21 cellular contexts compared by ENCODE assay signal in genomic region chr7:44098092-44099068, GRCh38. TPM values are rescaled to one million over a fixed set of nuclear protein-coding genes. Genes with fewer than 3 reads are reported as not detected.
DNase-seq lines count a peak whose midpoint lies in the region; ATAC-seq, FAIRE-seq and TF ChIP-seq lines count a peak whose summit lies in the region.
"Had no signal": no experiment of that assay in that cellular context is flagged by ENCODE, and none has a peak within 500 bp of the region (broad histone marks: within the 10 kb centered on the region; RNA-seq: fewer than 3 reads in every experiment).

No MANE protein-coding gene starts in this region.

- TF ChIP-seq CTCF in ascending aorta (IDR thresholded peaks at IDR 0.05): no peak

- ATAC-seq in activated naive CD4-positive, alpha-beta T cell treated with anti-CD3 and anti-CD28 coated beads, Interleukin-2, amount 50 U/mL, for 72 hours: no peak
- no peak for ATAC-seq in HG02588 (IDR thresholded peaks at IDR 0.05; ENCODE audit: unreplicated experiment)

- intact Hi-C loops in ascending aorta (cut with DNase I): no loop called here

- H3K4me1 ChIP-seq in ascending aorta: peaks cover 26 to 51% of the 10 kb centered on the region in 2 donors
- H3K4me1 ChIP-seq: prostate gland had no signal

- no peaks in the 10 kb centered on the region for H3K36me3 ChIP-seq in ascending aorta
- H3K36me3 ChIP-seq: prostate gland had no signal

- peaks cover 11% of the 10 kb centered on the region for H3K4me1 Mint-ChIP-seq in activated naive CD4-positive, alpha-beta T cell treated with anti-CD3 and anti-CD28 coated beads, Interleukin-2, amount 10 ng/mL, durations not matched to agents 7 days and 5 days

- DNase-seq in activated naive CD4-positive, alpha-beta T cell treated with anti-CD3 and anti-CD28 coated beads, Interleukin-2, amount 10 ng/mL, durations not matched to agents 7 days and 5 days: no peak
- no peak for DNase-seq in activated naive CD4-positive, alpha-beta T cell treated with anti-CD3 and anti-CD28 coated beads, Interleukin-2, amount 50 U/mL, for 72 hours (ENCODE audit: low spot score in 2 of 2)
- DNase-seq in MV-4-11 (lab: John Stamatoyannopoulos, UW) (peak; percentile 15), ascending aorta (ENCODE audit: low spot score in 2 of 2) (no peak), urothelium cell line (ENCODE audit: low spot score) (no peak), NCI-H526 (lab: John Stamatoyannopoulos, UW) (no peak)
- DNase-seq in stimulated activated naive CD4-positive, alpha-beta T cell (lab: John Stamatoyannopoulos, UW): no peak
- DNase-seq: NCI-H1092, NCI-H1930, NCI-H82, SIG-M5, T-cell, testis had no signal

- peak overlapping the region; percentile 67 for H3K27ac Mint-ChIP-seq in activated naive CD4-positive, alpha-beta T cell treated with anti-CD3 and anti-CD28 coated beads, Interleukin-2, amount 10 ng/mL, durations not matched to agents 7 days and 5 days
- peak overlapping the region in 1 of 2 donors; percentile 46 for H3K27ac Mint-ChIP-seq in activated naive CD4-positive, alpha-beta T cell treated with anti-CD3 and anti-CD28 coated beads, Interleukin-2, amount 50 U/mL, for 72 hours
- H3K27ac Mint-ChIP-seq: dendritic cell treated with granulocyte-macrophage colony-stimulating factor and Interleukin-4, amounts not matched to agents 40 ng/mL and 50 ng/mL, for 4 days; T-cell had no signal

- no peak overlapping the region for H3K4me3 Mint-ChIP-seq in activated naive CD4-positive, alpha-beta T cell treated with anti-CD3 and anti-CD28 coated beads, Interleukin-2, amount 10 ng/mL, durations not matched to agents 7 days and 5 days
- H3K4me3 Mint-ChIP-seq: dendritic cell treated with granulocyte-macrophage colony-stimulating factor and Interleukin-4, amounts not matched to agents 40 ng/mL and 50 ng/mL, for 4 days; T-cell had no signal

- H3K4me3 ChIP-seq in ascending aorta: no peak overlapping the region
- H3K4me3 ChIP-seq: lung, prostate gland, testis had no signal

- peaks cover 1% of the 10 kb centered on the region for H3K9me3 Mint-ChIP-seq in activated naive CD4-positive, alpha-beta T cell treated with anti-CD3 and anti-CD28 coated beads, Interleukin-2, amount 10 ng/mL, durations not matched to agents 7 days and 5 days
- H3K9me3 Mint-ChIP-seq in activated naive CD4-positive, alpha-beta T cell treated with anti-CD3 and anti-CD28 coated beads, Interleukin-2, amount 50 U/mL, for 72 hours: no peaks in the 10 kb centered on the region
- H3K9me3 Mint-ChIP-seq: dendritic cell treated with granulocyte-macrophage colony-stimulating factor and Interleukin-4, amounts not matched to agents 40 ng/mL and 50 ng/mL, for 4 days; T-cell had no signal

- H3K27me3 ChIP-seq in ascending aorta: no peaks in the 10 kb centered on the region
- H3K27me3 ChIP-seq: testis had no signal

- no peaks in the 10 kb centered on the region for H3K36me3 Mint-ChIP-seq in activated naive CD4-positive, alpha-beta T cell treated with anti-CD3 and anti-CD28 coated beads, Interleukin-2, amount 10 ng/mL, durations not matched to agents 7 days and 5 days
- H3K36me3 Mint-ChIP-seq in activated naive CD4-positive, alpha-beta T cell treated with anti-CD3 and anti-CD28 coated beads, Interleukin-2, amount 50 U/mL, for 72 hours: no peaks in the 10 kb centered on the region
- H3K36me3 Mint-ChIP-seq: T-cell had no signal

- H3K9me3 ChIP-seq in ascending aorta: no peaks in the 10 kb centered on the region
- H3K9me3 ChIP-seq: prostate gland, testis had no signal

- H3K27ac ChIP-seq in ascending aorta: peak overlapping the region; percentile 62 to 100
- H3K27ac ChIP-seq: prostate gland, testis had no signal

- peak; percentile 82 for FAIRE-seq in urothelium cell line (lab: Jason Lieb, UNC)
- FAIRE-seq: A204.1, endometrium had no signal

- peaks cover 47% of the 10 kb centered on the region for H3K27me3 Mint-ChIP-seq in activated naive CD4-positive, alpha-beta T cell treated with anti-CD3 and anti-CD28 coated beads, Interleukin-2, amount 10 ng/mL, durations not matched to agents 7 days and 5 days

- CTCF ChIA-PET in activated naive CD4-positive, alpha-beta T cell treated with anti-CD3 and anti-CD28 coated beads, Interleukin-2, amount 10 ng/mL, durations not matched to agents 7 days and 5 days (lab: Charles Lee): interaction anchor here (0.9 to 1.5 kb wide), 4 partner anchors 13 to 97 kb away, joined by 3 to 4 read pairs (median 3); no protein-coding TSS in a partner anchor

RNA-seq across cellular contexts. Expression of gene AEBP1, which starts 5.8 kb away (rescaled TPM):
- total RNA-seq in activated naive CD4-positive, alpha-beta T cell treated with anti-CD3 and anti-CD28 coated beads, Interleukin-2, amount 50 U/mL, for 72 hours: 10 to 100 TPM; 14.6 to 26.9 TPM
- 1,349 TPM for total RNA-seq in ascending aorta

RNA-seq across cellular contexts. Expression of gene POLM, which starts 16.1 kb away (rescaled TPM):
- total RNA-seq in activated naive CD4-positive, alpha-beta T cell treated with anti-CD3 and anti-CD28 coated beads, Interleukin-2, amount 50 U/mL, for 72 hours: 10 to 100 TPM; 35.7 to 37.2 TPM
- 58.8 TPM for total RNA-seq in ascending aorta

RNA-seq across cellular contexts. Expression of gene POLD2, which starts 25.0 kb away (rescaled TPM):
- 100 to 1,000 TPM; 129 to 212 TPM for total RNA-seq in activated naive CD4-positive, alpha-beta T cell treated with anti-CD3 and anti-CD28 coated beads, Interleukin-2, amount 50 U/mL, for 72 hours
- total RNA-seq in ascending aorta: 97.0 TPM

RNA-seq across cellular contexts. Expression of gene PGAM2, which starts 33.0 kb away (rescaled TPM):
- total RNA-seq in activated naive CD4-positive, alpha-beta T cell treated with anti-CD3 and anti-CD28 coated beads, Interleukin-2, amount 50 U/mL, for 72 hours: 1 to 10 TPM in 1 of 2 donors, under 1 TPM in 1; 0.64 to 1.0 TPM
- not detected for total RNA-seq in ascending aorta
- total RNA-seq: kidney epithelial cell had no signal

RNA-seq across cellular contexts. Expression of gene MYL7, which starts 42.8 kb away (rescaled TPM):
- not detected for total RNA-seq in activated naive CD4-positive, alpha-beta T cell treated with anti-CD3 and anti-CD28 coated beads, Interleukin-2, amount 50 U/mL, for 72 hours
- total RNA-seq in ascending aorta: not detected
- total RNA-seq: fibroblast of lung, prostate gland, T-cell had no signal

Comparison
In these comparisons a context has a peak if more than half of its experiments do, and no peak if none do; other contexts are left out.
1. RNA of gene AEBP1, which starts 5.8 kb away (total RNA-seq): 1,349 TPM in ascending aorta (single experiment); 14.6 to 26.9 TPM in activated naive CD4-positive, alpha-beta T cell treated with anti-CD3 and anti-CD28 coated beads, Interleukin-2, amount 50 U/mL, for 72 hours; every median in the first group is over 10 times any median in the second.